Comparison of ENCODE assay signal across 8 cellular contexts in genomic region chr11:117199061-117199915, GRCh38. TPM values are rescaled to one million over a fixed set of nuclear protein-coding genes. Genes with fewer than 3 reads are reported as not detected.
DNase-seq lines count a peak whose midpoint lies in the region; ATAC-seq and TF ChIP-seq lines count a peak whose summit lies in the region.

Gene TAGLN (plus strand): TSS chr11:117199370. CDS start chr11:117203014, 3,644 bp downstream.

- ATAC-seq in PC-3 = peak; percentile 34
- no peak for ATAC-seq in naive B cell (ENCODE audit: low read depth in 2 of 2)
- ATAC-seq in HG03196 (IDR thresholded peaks at IDR 0.05; ENCODE audit: unreplicated experiment) = no peak
- no peak for ATAC-seq in HG03025 (IDR thresholded peaks at IDR 0.05; ENCODE audit: low FRiP score, unreplicated experiment)

- H3K79me2 ChIP-seq in PC-3 (ENCODE audit: low read length) (no peaks in the 10 kb centered on the region), fibroblast of lung (ENCODE audit: control insufficient read depth, insufficient read depth, low read length) (peaks cover 48% of the 10 kb centered on the region)

- H3K4me1 Mint-ChIP-seq in naive B cell = peaks cover 24 to 43% (median 40%) of the 10 kb centered on the region in 3 donors

- peak within 1 kb of the TSS; percentile 12 to 88 (median 50) for H3K27ac Mint-ChIP-seq in naive B cell

- H3K36me3 ChIP-seq in PC-3 (ENCODE audit: low read depth, low read length) = no peaks in the 10 kb centered on the region
- peaks cover 15% of the 10 kb centered on the region for H3K36me3 ChIP-seq in fibroblast of lung (ENCODE audit: control insufficient read depth, insufficient read depth, low read length)

- H2AFZ ChIP-seq in PC-3 (ENCODE audit: low read length) (no peak within 1 kb of the TSS), fibroblast of lung (ENCODE audit: low read length) (no peak within 1 kb of the TSS)

- no peaks in the 10 kb centered on the region for H3K9me3 Mint-ChIP-seq in naive B cell

- peaks cover 9 to 11% of the 10 kb centered on the region in 2 donors for H3K36me3 Mint-ChIP-seq in naive B cell

- intact Hi-C loops in PC-3 (cut with micrococcal nuclease) = no loop called here

- no TSS peak for BruUV-seq in PC-3 (replicated peaks; lab: Mats Ljungman, UMichigan)

- no peaks in the 10 kb centered on the region for H3K9me2 ChIP-seq in PC-3 (replicated peaks; ENCODE audit: low read length)

- no peaks in the 10 kb centered on the region for H3K27me3 Mint-ChIP-seq in naive B cell

- no peaks in the 10 kb centered on the region for H3K9me3 ChIP-seq in PC-3 (ENCODE audit: low read length)
- H3K9me3 ChIP-seq in fibroblast of lung (ENCODE audit: control insufficient read depth, insufficient read depth, low read depth, low read length) = no peaks in the 10 kb centered on the region

- H3K27me3 ChIP-seq in PC-3 (ENCODE audit: low read length) (no peaks in the 10 kb centered on the region), fibroblast of lung (ENCODE audit: control insufficient read depth, insufficient read depth, low read length) (no peaks in the 10 kb centered on the region)

- H4K20me1 ChIP-seq in PC-3 (ENCODE audit: low read length) (no peaks in the 10 kb centered on the region), fibroblast of lung (ENCODE audit: control insufficient read depth, extremely low read depth, insufficient read depth, low read length) (no peaks in the 10 kb centered on the region)

- H3K4me2 ChIP-seq in PC-3 (ENCODE audit: low read length) (peak within 1 kb of the TSS; percentile 20; the same call in 1 of the 2 replicates), fibroblast of lung (ENCODE audit: extremely low read depth, insufficient read depth, low read length) (peak within 1 kb of the TSS; percentile 86)

- H3K9ac ChIP-seq in PC-3 (ENCODE audit: low read length) = no peak within 1 kb of the TSS
- H3K9ac ChIP-seq in fibroblast of lung (ENCODE audit: insufficient read depth, low read length) = peak within 1 kb of the TSS; percentile 79

- H3K4me3 Mint-ChIP-seq in naive B cell = peak within 1 kb of the TSS in 3 of 8 donors; percentile 15 to 47 (median 30)

- POLR2A ChIA-PET in PC-3 (lab: Charles Lee; ENCODE audit: unreplicated experiment) = no interaction called here

- CTCF ChIA-PET in PC-3 (lab: Charles Lee) = no interaction called here

- peak; percentile 61 for DNase-seq in A172 (ENCODE audit: low spot score)
- peak; percentile 53 for DNase-seq in PC-3
- peak; percentile 90 to 97 for DNase-seq in fibroblast of lung (ENCODE audit: low read depth in 2 of 2)
- DNase-seq in naive B cell = no peak
- DNase-seq in HUDEP-2 (lab: John Stamatoyannopoulos, UW; ENCODE audit: unreplicated experiment in 76 of 76) = no peak
- DNase-seq in medulla oblongata (ENCODE audit: extremely low spot score) = no peak

- H3K4me3 ChIP-seq in PC-3 (ENCODE audit: low read length) (no peak within 1 kb of the TSS), fibroblast of lung (replicated peaks in 1 of 4; ENCODE audit: control extremely low read depth in 1 of 4, insufficient read depth in 1 of 4, low read depth in 3 of 4, low read length in 4 of 4) (peak within 1 kb of the TSS; percentile 47 to 76 (median 58))

- H3K4me1 ChIP-seq in PC-3 (ENCODE audit: insufficient read depth, low read length) (peaks cover 5% of the 10 kb centered on the region; the same call in 1 of the 2 replicates), fibroblast of lung (ENCODE audit: control insufficient read depth, extremely low read depth, insufficient read depth, low read length) (peaks cover 32% of the 10 kb centered on the region)

- TF ChIP-seq CTCF in PC-3 (conservative IDR thresholded peaks at IDR 0.05; ENCODE audit: low read depth, low read length) = no peak
- no peak for TF ChIP-seq CTCF in fibroblast of lung (conservative IDR thresholded peaks at IDR 0.05 in 1 of 2, IDR thresholded peaks at IDR 0.05 in 1 of 2; ENCODE audit: low read depth in 1 of 2, low read length in 2 of 2)

- H3K27ac ChIP-seq in PC-3 (ENCODE audit: low read length) = no peak within 1 kb of the TSS
- peak within 1 kb of the TSS; percentile 85 for H3K27ac ChIP-seq in fibroblast of lung (ENCODE audit: insufficient read depth, low read length)

- H3F3A ChIP-seq in PC-3 (ENCODE audit: low read length, unreplicated experiment) = no peaks in the 10 kb centered on the region

RNA-seq across cellular contexts. Expression of gene TAGLN, which starts in this region (rescaled TPM):
- total RNA-seq in A172 (2014; rRNA removed; shearing (Covaris generic)) = 48.3 and 102 TPM in 2 replicates
- total RNA-seq in PC-3 (2014; rRNA removed) (8.0 and 10.3 TPM in 2 replicates), fibroblast of lung (608 and 824 TPM in 2 replicates)
- polyA plus RNA-seq in fibroblast of lung (1,148 and 4,435 TPM in 2 replicates), naive B cell (ENCODE audit: low read depth in 6 of 6) (10 to 100 TPM in 2 of 6 donors, 1 to 10 TPM in 3, not detected in 1; 5.2 to 11.5 (median 6.8) TPM)
- polyA plus RNA-seq in fibroblast of lung (2012) = 941 and 3,722 TPM in 2 replicates
- 269 and 1,364 TPM in 2 replicates for polyA minus RNA-seq in fibroblast of lung (ENCODE audit: low replicate concordance)

Comparison
In these comparisons a context has a peak if more than half of its experiments do, and no peak if none do; other contexts are left out.
1. RNA of gene TAGLN (polyA plus RNA-seq): 941 to 4,435 TPM in fibroblast of lung; 5.2 to 11.5 TPM in naive B cell; every median in the first group is over 10 times any median in the second.
2. DNase-seq: peak in A172 (single experiment), PC-3 (single experiment) and fibroblast of lung (2 of 2); none in naive B cell (single experiment), HUDEP-2 (0 of 76) and medulla oblongata (single experiment).